8 cellular contexts compared by ENCODE assay signal in genomic region chr11:61129608-61130523, GRCh38. TPM values are rescaled to one million over a fixed set of nuclear protein-coding genes. Genes with fewer than 3 reads are reported as not detected.
A peak's percentile ranks its signal among the peaks of the same experiment; 100 is the strongest.
DNase-seq lines count a peak whose midpoint lies in the region; ATAC-seq and TF ChIP-seq lines count a peak whose summit lies in the region.

No MANE protein-coding gene starts in this region.

- H3K27me3 ChIP-seq in lower lobe of right lung (ENCODE audit: low read depth): no peaks in the 10 kb centered on the region

- H3K27ac ChIP-seq in coronary artery (peak overlapping the region; percentile 16 to 54), lower lobe of right lung (no peak overlapping the region)

- peaks cover 37% of the 10 kb centered on the region for H3K36me3 ChIP-seq in lower lobe of right lung

- DNase-seq in DMS53 (lab: John Stamatoyannopoulos, UW) (peak; percentile 51), DMS53 treated with DMSO at 0.1 percent for 48 hours (lab: John Stamatoyannopoulos, UW; ENCODE audit: unreplicated experiment) (no peak), coronary artery (ENCODE audit: low spot score) (peak; percentile 87), lower lobe of right lung (peak; percentile 91), NCI-H526 treated with DMSO at 0.1 percent for 48 hours (lab: John Stamatoyannopoulos, UW) (no peak)
- peak; percentile 86 to 91 (median 86) for DNase-seq in stimulated activated CD4-positive, alpha-beta T cell treated with anti-CD3 and anti-CD28 coated beads, TNF-alpha, amount 100 ng/mL, for 48 hours (ENCODE audit: low read depth in 3 of 3)

- peaks cover 10% of the 10 kb centered on the region for H3K4me1 ChIP-seq in lower lobe of right lung

- peak overlapping the region; percentile 42 for H3K4me3 ChIP-seq in coronary artery
- peak overlapping the region; percentile 25 for H3K4me3 ChIP-seq in lower lobe of right lung

- ATAC-seq in HG03280 (IDR thresholded peaks at IDR 0.05; ENCODE audit: unreplicated experiment): peak; percentile 95
- peak; percentile 89 to 95 for ATAC-seq in activated CD4-positive, CD25-positive, alpha-beta regulatory T cell treated with anti-CD3 and anti-CD28 coated beads, Interleukin-2, amount 50 U/mL, for 24 hours
- ATAC-seq in lower lobe of right lung: peak; percentile 93 to 94

- peak; percentile 99 for TF ChIP-seq CTCF in coronary artery (IDR thresholded peaks at IDR 0.05)
- TF ChIP-seq CTCF in lower lobe of right lung (IDR thresholded peaks at IDR 0.05): peak; percentile 100

- intact Hi-C loops in lower lobe of right lung (cut with DNase I): no loop called here

- no peaks in the 10 kb centered on the region for H3K9me3 ChIP-seq in lower lobe of right lung

RNA-seq across cellular contexts. Expression of gene CD5, which starts 27.6 kb away (rescaled TPM):
- 3.5 TPM for total RNA-seq in lower lobe of right lung

RNA-seq across cellular contexts. Expression of gene VPS37C, which starts 31.4 kb away (rescaled TPM):
- total RNA-seq in lower lobe of right lung: 39.7 TPM

Comparison
In these comparisons a context has a peak if more than half of its experiments do, and no peak if none do; other contexts are left out.
1. DNase-seq: peak in DMS53 (single experiment), coronary artery (single experiment), lower lobe of right lung (single experiment) and stimulated activated CD4-positive, alpha-beta T cell treated with anti-CD3 and anti-CD28 coated beads, TNF-alpha, amount 100 ng/mL, for 48 hours (3 of 3); none in DMS53 treated with DMSO at 0.1 percent for 48 hours (single experiment) and NCI-H526 treated with DMSO at 0.1 percent for 48 hours (single experiment).
2. Peak in every context shown above with its lines, with median percentiles within 50 percentile points of each other: ATAC-seq.